ENCODE assay signal across 11 cellular contexts in genomic region chr19:952680-953500, GRCh38. TPM values are rescaled to one million over a fixed set of nuclear protein-coding genes. Genes with fewer than 3 reads are reported as not detected.
DNase-seq lines count a peak whose midpoint lies in the region; TF ChIP-seq lines count a peak whose summit lies in the region.
"Had no signal": no experiment of that assay in that cellular context is flagged by ENCODE, and none has a peak within 500 bp of the region (broad histone marks: within the 10 kb centered on the region; RNA-seq: fewer than 3 reads in every experiment).

No MANE protein-coding gene starts in this region.

- H3K36me3 ChIP-seq in Peyer's patch (no peaks in the 10 kb centered on the region), suprapubic skin (no peaks in the 10 kb centered on the region)

- 32% methylated on average over 16 of the region's 24 CpGs for WGBS in suprapubic skin

- H3K9me3 ChIP-seq in Peyer's patch (no peaks in the 10 kb centered on the region), suprapubic skin (no peaks in the 10 kb centered on the region)

- H3K27me3 Mint-ChIP-seq in T-helper 1 cell treated with Interleukin-12 subunit alpha and Interleukin-12 subunit beta and Interleukin-4 antibody, amounts not matched to agents 30 μg/mL and 1 μg/mL, for 36 hours (ENCODE audit: low read depth) = no peaks in the 10 kb centered on the region

- peak overlapping the region; percentile 34 for H3K4me3 Mint-ChIP-seq in T-helper 1 cell treated with Interleukin-12 subunit alpha and Interleukin-12 subunit beta and Interleukin-4 antibody, amounts not matched to agents 30 μg/mL and 1 μg/mL, for 36 hours

- no peaks in the 10 kb centered on the region for H3K36me3 Mint-ChIP-seq in T-helper 1 cell treated with Interleukin-12 subunit alpha and Interleukin-12 subunit beta and Interleukin-4 antibody, amounts not matched to agents 30 μg/mL and 1 μg/mL, for 36 hours (ENCODE audit: low read depth)

- TF ChIP-seq POLR2A in Peyer's patch (IDR thresholded peaks at IDR 0.05) (no peak), suprapubic skin (IDR thresholded peaks at IDR 0.05) (no peak)

- no peaks in the 10 kb centered on the region for H3K9me3 Mint-ChIP-seq in T-helper 1 cell treated with Interleukin-12 subunit alpha and Interleukin-12 subunit beta and Interleukin-4 antibody, amounts not matched to agents 30 μg/mL and 1 μg/mL, for 36 hours

- TF ChIP-seq CTCF in Peyer's patch (IDR thresholded peaks at IDR 0.05) (no peak), suprapubic skin (IDR thresholded peaks at IDR 0.05) (no peak)

- H3K4me3 ChIP-seq in Peyer's patch = peak overlapping the region; percentile 28 to 38 (median 36)
- H3K4me3 ChIP-seq in suprapubic skin = peak overlapping the region; percentile 20

- peak overlapping the region; percentile 49 for H3K27ac Mint-ChIP-seq in T-helper 1 cell treated with Interleukin-12 subunit alpha and Interleukin-12 subunit beta and Interleukin-4 antibody, amounts not matched to agents 30 μg/mL and 1 μg/mL, for 36 hours

- H3K27ac ChIP-seq in Peyer's patch = peak overlapping the region; percentile 6 to 67 (median 46)
- no peak overlapping the region for H3K27ac ChIP-seq in suprapubic skin

- H3K27me3 ChIP-seq in Peyer's patch (no peaks in the 10 kb centered on the region), suprapubic skin (no peaks in the 10 kb centered on the region)

- H3K4me1 Mint-ChIP-seq in T-helper 1 cell treated with Interleukin-12 subunit alpha and Interleukin-12 subunit beta and Interleukin-4 antibody, amounts not matched to agents 30 μg/mL and 1 μg/mL, for 36 hours (ENCODE audit: low read depth) = peaks cover 2% of the 10 kb centered on the region

- DNase-seq in T-helper 1 cell (no peak), Peyer's patch (peak; percentile 52 to 73 (median 65)), iPS-NIHi7 (ENCODE audit: extremely low spot score) (peak; percentile 66), suprapubic skin (ENCODE audit: low spot score in 2 of 2) (no peak), putamen (ENCODE audit: low spot score) (no peak), 8988T (no peak), NCI-H2196 treated with DMSO at 0.1 percent for 48 hours (lab: John Stamatoyannopoulos, UW; ENCODE audit: unreplicated experiment) (no peak)
- DNase-seq: activated naive CD4-positive, alpha-beta T cell treated with anti-CD3 and anti-CD28 coated beads, Interleukin-2, amount 50 U/mL, for 16 hours; NCI-H2029 had no signal

- TF ChIP-seq EP300 in suprapubic skin (IDR thresholded peaks at IDR 0.05) = no peak

- H3K4me1 ChIP-seq in Peyer's patch = peaks cover 5 to 34% (median 16%) of the 10 kb centered on the region in 4 donors
- peaks cover 14% of the 10 kb centered on the region for H3K4me1 ChIP-seq in suprapubic skin

RNA-seq across cellular contexts. Expression of gene ARID3A, which starts 27.1 kb away (rescaled TPM):
- total RNA-seq in Peyer's patch (10 to 100 TPM in 1 of 4 donors, 1 to 10 TPM in 3; 2.8 to 11.0 (median 4.9) TPM), suprapubic skin (1 to 10 TPM; 4.7 to 7.5 (median 6.1) TPM)

RNA-seq across cellular contexts. Expression of gene WDR18, which starts 31.3 kb away (rescaled TPM):
- total RNA-seq in Peyer's patch (10 to 100 TPM; 26.4 to 58.8 (median 40.5) TPM), suprapubic skin (10 to 100 TPM; 25.0 to 52.6 (median 42.2) TPM)

RNA-seq across cellular contexts. Expression of gene KISS1R, which starts 35.8 kb away (rescaled TPM):
- total RNA-seq in Peyer's patch (not detected), suprapubic skin (under 1 TPM in 1 of 4 donors, not detected in 3; 0.29 TPM)
- total RNA-seq: osteoblast had no signal

RNA-seq across cellular contexts. Expression of gene R3HDM4, which starts 39.9 kb away (rescaled TPM):
- total RNA-seq in Peyer's patch (10 to 100 TPM; 20.8 to 43.5 (median 34.8) TPM), suprapubic skin (10 to 100 TPM; 41.3 to 58.3 (median 51.2) TPM)

RNA-seq across cellular contexts. Expression of gene GRIN3B, which starts 47.3 kb away (rescaled TPM):
- not detected for total RNA-seq in Peyer's patch
- total RNA-seq in suprapubic skin = 1 to 10 TPM in 1 of 4 donors, under 1 TPM in 1, not detected in 2; 0.13 to 1.1 TPM
- total RNA-seq: osteoblast had no signal

Comparison
In these comparisons a context has a peak if more than half of its experiments do, and no peak if none do; other contexts are left out.
1. DNase-seq: peak in Peyer's patch (3 of 3) and iPS-NIHi7 (single experiment); none in T-helper 1 cell (0 of 5), suprapubic skin (0 of 2), putamen (single experiment), 8988T (single experiment) and NCI-H2196 treated with DMSO at 0.1 percent for 48 hours (single experiment).